Comparison of ENCODE assay signal across 24 cellular contexts in the genomic region with DNA sequence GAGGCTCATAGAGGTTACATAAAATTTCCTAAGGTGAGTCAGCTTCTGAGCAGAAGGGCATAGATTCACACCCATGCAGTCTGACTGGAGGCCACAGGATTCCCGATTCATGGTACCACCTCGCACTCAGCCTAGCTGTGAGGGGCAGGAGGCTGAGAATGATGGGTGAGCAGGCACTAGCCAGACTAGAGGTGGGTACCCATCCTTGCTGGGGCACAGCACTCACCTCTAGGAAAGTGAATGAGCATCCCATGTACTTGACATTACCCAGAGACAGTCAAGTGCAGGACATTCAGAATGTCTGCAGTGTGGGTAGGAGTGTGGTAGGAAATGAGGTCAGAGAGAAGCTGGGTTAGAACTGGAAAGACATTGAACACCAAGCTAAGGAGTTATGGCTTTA.
DNase-seq lines count a peak whose midpoint lies in the region; ATAC-seq, FAIRE-seq and TF ChIP-seq lines count a peak whose summit lies in the region.
"Had no signal": no experiment of that assay in that cellular context is flagged by ENCODE, and none has a peak within 500 bp of the region (broad histone marks: within the 10 kb centered on the region; RNA-seq: fewer than 3 reads in every experiment).

No MANE protein-coding gene starts in this region.

- H2BK12ac ChIP-seq in H1 (ENCODE audit: low read depth, low read length) = no peak overlapping the region

- no peaks in the 10 kb centered on the region for H3K9me3 Mint-ChIP-seq in activated naive CD8-positive, alpha-beta T cell treated with anti-CD3 and anti-CD28 coated beads, Interleukin-2, amount 50 U/mL, for 24 hours
- H3K9me3 Mint-ChIP-seq in activated naive CD8-positive, alpha-beta T cell treated with anti-CD3 and anti-CD28 coated beads for 36 hours = no peaks in the 10 kb centered on the region
- no peaks in the 10 kb centered on the region for H3K9me3 Mint-ChIP-seq in nephron progenitor cell
- H3K9me3 Mint-ChIP-seq: CD14-positive monocyte; CD4-positive, alpha-beta T cell had no signal

- no peak overlapping the region; the same call in 1 of the 2 replicates for H4K8ac ChIP-seq in H1 (ENCODE audit: extremely low read depth, insufficient read depth, low read length)

- H3K9me2 ChIP-seq in Karpas-422 (replicated peaks; ENCODE audit: insufficient read depth, low read length) = no peaks in the 10 kb centered on the region

- peak; percentile 26 for ATAC-seq in activated naive CD8-positive, alpha-beta T cell treated with anti-CD3 and anti-CD28 coated beads, Interleukin-2, amount 50 U/mL, for 24 hours

- no peak overlapping the region for H3K9ac ChIP-seq in Karpas-422 (ENCODE audit: low read length)
- H3K9ac ChIP-seq in H1 (replicated peaks in 1 of 4; ENCODE audit: extremely low read depth in 1 of 4, low read depth in 3 of 4, low read length in 3 of 4) = no peak overlapping the region
- H3K9ac ChIP-seq: BLaER1 treated with 17β-estradiol and CSF1 and Interleukin-3, amounts not matched to agents 10 nM and 100 nM; GM23248 had no signal

- no peak overlapping the region for H3K18ac ChIP-seq in H1 (ENCODE audit: extremely low read depth, low read length)

- H3K36me3 Mint-ChIP-seq in activated naive CD8-positive, alpha-beta T cell treated with anti-CD3 and anti-CD28 coated beads, Interleukin-2, amount 50 U/mL, for 24 hours (ENCODE audit: low read depth) = no peaks in the 10 kb centered on the region
- H3K36me3 Mint-ChIP-seq in activated naive CD8-positive, alpha-beta T cell treated with anti-CD3 and anti-CD28 coated beads for 36 hours = no peaks in the 10 kb centered on the region
- H3K36me3 Mint-ChIP-seq in nephron progenitor cell (ENCODE audit: low read depth) = no peaks in the 10 kb centered on the region
- H3K36me3 Mint-ChIP-seq: CD14-positive monocyte had no signal

- no peak overlapping the region for H4K91ac ChIP-seq in H1 (replicated peaks; ENCODE audit: insufficient read length, low read length)

- peaks cover 10% of the 10 kb centered on the region for H3K27me3 Mint-ChIP-seq in activated naive CD8-positive, alpha-beta T cell treated with anti-CD3 and anti-CD28 coated beads, Interleukin-2, amount 50 U/mL, for 24 hours
- H3K27me3 Mint-ChIP-seq in activated naive CD8-positive, alpha-beta T cell treated with anti-CD3 and anti-CD28 coated beads for 36 hours = peaks cover 3% of the 10 kb centered on the region
- H3K27me3 Mint-ChIP-seq in nephron progenitor cell (ENCODE audit: low read depth, poor library complexity) = peaks cover 17% of the 10 kb centered on the region

- H3K27ac Mint-ChIP-seq in activated naive CD8-positive, alpha-beta T cell treated with anti-CD3 and anti-CD28 coated beads, Interleukin-2, amount 50 U/mL, for 24 hours = no peak overlapping the region
- no peak overlapping the region for H3K27ac Mint-ChIP-seq in activated naive CD8-positive, alpha-beta T cell treated with anti-CD3 and anti-CD28 coated beads for 36 hours
- peak overlapping the region; percentile 90 for H3K27ac Mint-ChIP-seq in nephron progenitor cell
- H3K27ac Mint-ChIP-seq: CD4-positive, alpha-beta T cell; CD8-positive, alpha-beta memory T cell had no signal

- H4K20me1 ChIP-seq in Karpas-422 (ENCODE audit: insufficient read depth, low read depth, low read length) = no peaks in the 10 kb centered on the region
- H4K20me1 ChIP-seq in H1 (replicated peaks in 1 of 2; ENCODE audit: control insufficient read depth in 1 of 2, insufficient read depth in 2 of 2, low read length in 2 of 2) = no peaks in the 10 kb centered on the region
- H4K20me1 ChIP-seq: BLaER1 treated with 17β-estradiol and CSF1 and Interleukin-3, amounts not matched to agents 10 nM and 100 nM had no signal

- H4K5ac ChIP-seq in H1 (ENCODE audit: insufficient read length, low read depth, low read length) = no peak overlapping the region

- TF ChIP-seq RAD21 in H1 (IDR thresholded peaks at IDR 0.05 in 1 of 2, conservative IDR thresholded peaks at IDR 0.05 in 1 of 2; ENCODE audit: low read depth in 2 of 2, low read length in 2 of 2) = no peak

- H2BK15ac ChIP-seq in H1 (ENCODE audit: low read length) = 0 out of 2 replicates have a peak overlapping the region, but pooled peaks have one; percentile 67

- H2BK120ac ChIP-seq in H1 (replicated peaks; ENCODE audit: low read depth, low read length) = no peak overlapping the region

- DNase-seq in activated naive CD8-positive, alpha-beta T cell treated with anti-CD3 and anti-CD28 coated beads, Interleukin-2, amount 50 U/mL, for 24 hours = no peak
- no peak for DNase-seq in activated naive CD8-positive, alpha-beta T cell treated with anti-CD3 and anti-CD28 coated beads for 36 hours
- no peak for DNase-seq in Karpas-422
- no peak for DNase-seq in H1 (ENCODE audit: low read depth in 1 of 2, low spot score in 2 of 2)
- DNase-seq in nephron progenitor cell = no peak
- DNase-seq in SW 1271 (lab: John Stamatoyannopoulos, UW) = no peak
- no peak for DNase-seq in GOT3 (lab: John Stamatoyannopoulos, UW)
- DNase-seq in T-helper 9 cell = no peak
- DNase-seq: 8988T; ACHN; CD4-positive, alpha-beta T cell; CD8-positive, alpha-beta memory T cell; DMS 273 treated with DMSO at 0.1 percent for 48 hours; DMS79; EL; GDM1; GM23248; HCEC 1CT had no signal

- POLR2A ChIA-PET in H1 (lab: Charles Lee; ENCODE audit: partially characterized antibody) = interaction anchor here (1.0 kb wide), 1 partner anchor 286 kb away, joined by 4 read pairs; no protein-coding TSS in a partner anchor

- H3K27me3 ChIP-seq in Karpas-422 (ENCODE audit: low read length) = no peaks in the 10 kb centered on the region
- no peaks in the 10 kb centered on the region for H3K27me3 ChIP-seq in H1 (replicated peaks in 1 of 4; ENCODE audit: control insufficient read depth in 3 of 4, extremely low read depth in 1 of 4, insufficient read depth in 3 of 4, low read length in 3 of 4)
- H3K27me3 ChIP-seq: BE2C; BLaER1 treated with 17β-estradiol and CSF1 and Interleukin-3, amounts not matched to agents 10 nM and 100 nM had no signal

- H3K4ac ChIP-seq in H1 (replicated peaks; ENCODE audit: insufficient read length, low read depth, low read length) = no peak overlapping the region

- TF ChIP-seq POLR2A in H1 (IDR thresholded peaks at IDR 0.05; ENCODE audit: control extremely low read depth in 1 of 2, low read depth in 2 of 2, low read length in 2 of 2) = no peak

- H2BK5ac ChIP-seq in H1 (ENCODE audit: low read depth, low read length) = no peak overlapping the region

- H2AK5ac ChIP-seq in H1 (ENCODE audit: low read depth, low read length) = no peak overlapping the region

- TF ChIP-seq CTCF in H1 (IDR thresholded peaks at IDR 0.05; ENCODE audit: control extremely low read depth in 1 of 3, insufficient read depth in 1 of 3, low read depth in 1 of 3, low read length in 3 of 3) = no peak
- TF ChIP-seq CTCF in nephron progenitor cell (IDR thresholded peaks at IDR 0.05) = no peak

- H2AFZ ChIP-seq in Karpas-422 (ENCODE audit: low read length) = peak overlapping the region; percentile 18; the same call in 1 of the 2 replicates
- H2AFZ ChIP-seq in H1 (ENCODE audit: low read length) = peak overlapping the region; percentile 92
- H2AFZ ChIP-seq: GM23248 had no signal

- H3K36me3 ChIP-seq in Karpas-422 (ENCODE audit: insufficient read depth, low read length) (no peaks in the 10 kb centered on the region), H1 (ENCODE audit: control insufficient read depth in 2 of 4, insufficient read depth in 4 of 4, low read length in 3 of 4) (no peaks in the 10 kb centered on the region)
- H3K36me3 ChIP-seq: BE2C; BLaER1 treated with 17β-estradiol and CSF1 and Interleukin-3, amounts not matched to agents 10 nM and 100 nM had no signal

- peaks cover 16% of the 10 kb centered on the region for H3K4me1 ChIP-seq in Karpas-422 (ENCODE audit: low read length)
- H3K4me1 ChIP-seq in H1 (replicated peaks in 1 of 4; ENCODE audit: control insufficient read depth in 3 of 4, insufficient read depth in 4 of 4, low read length in 3 of 4) = 0 out of 7 replicates have a peak, but pooled peaks cover 0 to 3% (median 0%) of the 10 kb centered on the region in 4 experiments
- H3K4me1 ChIP-seq: A549 had no signal

- H3K14ac ChIP-seq in H1 (ENCODE audit: insufficient read length) = no peak overlapping the region

- H3K79me2 ChIP-seq in Karpas-422 (ENCODE audit: low read length) = no peaks in the 10 kb centered on the region
- no peaks in the 10 kb centered on the region for H3K79me2 ChIP-seq in H1 (ENCODE audit: control insufficient read depth in 1 of 2, insufficient read depth in 2 of 2, low read length in 2 of 2)

- no peak overlapping the region for H3K56ac ChIP-seq in H1 (replicated peaks; ENCODE audit: insufficient read length, low read depth, low read length)

- no peaks in the 10 kb centered on the region; the same call in 1 of the 2 replicates for H3K23me2 ChIP-seq in H1 (ENCODE audit: low read depth, low read length)

- H2BK20ac ChIP-seq in H1 (ENCODE audit: low read length) = 0 out of 2 replicates have a peak overlapping the region, but pooled peaks have one; percentile 44

- no peaks in the 10 kb centered on the region for H3K4me1 Mint-ChIP-seq in activated naive CD8-positive, alpha-beta T cell treated with anti-CD3 and anti-CD28 coated beads, Interleukin-2, amount 50 U/mL, for 24 hours
- H3K4me1 Mint-ChIP-seq in activated naive CD8-positive, alpha-beta T cell treated with anti-CD3 and anti-CD28 coated beads for 36 hours = no peaks in the 10 kb centered on the region
- H3K4me1 Mint-ChIP-seq in nephron progenitor cell = peaks cover 50% of the 10 kb centered on the region
- H3K4me1 Mint-ChIP-seq: CD8-positive, alpha-beta memory T cell had no signal

- no peaks in the 10 kb centered on the region for H3K79me1 ChIP-seq in H1 (ENCODE audit: low read depth, low read length)

- FAIRE-seq in H1 (lab: Jason Lieb, UNC) = no peak
- FAIRE-seq: A549, D721Med, GM12891 had no signal

- H3K9me3 ChIP-seq in Karpas-422 (ENCODE audit: low read length) = no peaks in the 10 kb centered on the region
- no peaks in the 10 kb centered on the region for H3K9me3 ChIP-seq in H1 (ENCODE audit: insufficient read depth in 2 of 2, low read depth in 1 of 2, low read length in 1 of 2)
- H3K9me3 ChIP-seq: A549; BE2C; BLaER1 treated with 17β-estradiol and CSF1 and Interleukin-3, amounts not matched to agents 10 nM and 100 nM had no signal

- 96% methylated on average over 2 of the region's 2 CpGs; no CpG with 5 or more reads in 1 of the 2 experiments for WGBS in H1 (ENCODE audit: extremely low coverage in 1 of 2, insufficient coverage in 1 of 2, insufficient read length in 1 of 2, insufficient replicate concordance in 2 of 2, low coverage in 1 of 2, low lambda C conversion rate in 2 of 2, missing lambda C conversion rate in 1 of 2), 2 experiments

- H3K4me2 ChIP-seq in Karpas-422 (ENCODE audit: low read depth, low read length, poor library complexity, severe bottlenecking) (no peak overlapping the region), H1 (ENCODE audit: insufficient read depth in 1 of 2, low read depth in 2 of 2, low read length in 2 of 2) (no peak overlapping the region)
- H3K4me2 ChIP-seq: A549 had no signal

- no peak for TF ChIP-seq EP300 in H1 (IDR thresholded peaks at IDR 0.05; ENCODE audit: borderline replicate concordance in 1 of 2, low read depth in 2 of 2, low read length in 2 of 2)

- H3K4me3 ChIP-seq in Karpas-422 (ENCODE audit: low read length) (no peak overlapping the region), H1 (ENCODE audit: extremely low read depth in 1 of 4, insufficient read depth in 2 of 4, low read depth in 3 of 4, low read length in 4 of 4) (no peak overlapping the region)
- H3K4me3 ChIP-seq: A549; BLaER1 treated with 17β-estradiol and CSF1 and Interleukin-3, amounts not matched to agents 10 nM and 100 nM; GM23248 had no signal

- CTCF ChIA-PET in H1 (lab: Charles Lee; ENCODE audit: partially characterized antibody) = interaction anchor here (0.6 to 7.5 kb wide), 17 partner anchors 11 to 942 kb away, joined by 3 to 39 read pairs (median 4); no protein-coding TSS in a partner anchor

- H3K4me3 Mint-ChIP-seq in activated naive CD8-positive, alpha-beta T cell treated with anti-CD3 and anti-CD28 coated beads, Interleukin-2, amount 50 U/mL, for 24 hours = no peak overlapping the region
- no peak overlapping the region for H3K4me3 Mint-ChIP-seq in activated naive CD8-positive, alpha-beta T cell treated with anti-CD3 and anti-CD28 coated beads for 36 hours
- H3K4me3 Mint-ChIP-seq in nephron progenitor cell = no peak overlapping the region
- H3K4me3 Mint-ChIP-seq: CD14-positive monocyte; CD4-positive, alpha-beta T cell; CD8-positive, alpha-beta memory T cell had no signal

- no peak overlapping the region for H3K23ac ChIP-seq in H1 (ENCODE audit: insufficient read length)

- H3K27ac ChIP-seq in Karpas-422 (ENCODE audit: low read length) (no peak overlapping the region), H1 (ENCODE audit: low read depth, low read length) (no peak overlapping the region)
- H3K27ac ChIP-seq: A549; BLaER1 treated with 17β-estradiol and CSF1 and Interleukin-3, amounts not matched to agents 10 nM and 100 nM; GM23248 had no signal
